ENCODE assay signal across 36 cellular contexts in the genomic region with DNA sequence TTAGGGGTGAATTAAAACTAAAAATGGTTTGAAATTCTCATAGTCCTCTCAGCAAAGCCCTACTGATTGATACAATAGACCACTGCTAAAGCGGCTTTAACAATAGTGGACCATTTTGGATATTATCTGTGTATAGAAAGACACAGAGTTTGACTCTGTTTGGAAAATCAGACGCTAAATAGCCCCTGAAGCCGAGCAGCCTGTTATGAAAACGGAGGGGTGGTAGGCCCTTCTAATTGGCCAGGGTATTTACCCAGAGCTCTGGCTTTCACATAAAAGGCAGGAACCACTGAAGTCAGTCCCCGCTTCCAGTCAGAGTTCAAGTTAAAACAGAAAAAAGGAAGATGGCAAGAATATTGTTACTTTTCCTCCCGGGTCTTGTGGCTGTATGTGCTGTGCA. TPM values are rescaled to one million over a fixed set of nuclear protein-coding genes. Genes with fewer than 3 reads are reported as not detected.
"Had no signal": no experiment of that assay in that cellular context is flagged by ENCODE, and none has a peak within 500 bp of the region (broad histone marks: within the 10 kb centered on the region; RNA-seq: fewer than 3 reads in every experiment).

A gene with protein sequence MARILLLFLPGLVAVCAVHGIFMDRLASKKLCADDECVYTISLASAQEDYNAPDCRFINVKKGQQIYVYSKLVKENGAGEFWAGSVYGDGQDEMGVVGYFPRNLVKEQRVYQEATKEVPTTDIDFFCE (plus strand): TSS at position 301 of the 400 bp plus-strand sequence. CDS start 44 bp downstream, at position 345.

- ATAC-seq: activated CD4-positive, CD25-positive, alpha-beta regulatory T cell treated with anti-CD3 and anti-CD28 coated beads, Interleukin-2, amount 50 U/mL, for 24 hours; activated CD8-positive, alpha-beta T cell treated with anti-CD3 and anti-CD28 coated beads for 36 hours; activated T-cell treated with anti-CD3 and anti-CD28 coated beads, Interleukin-2, amount 50 U/mL, for 4 hours; activated T-helper 17 cell treated with anti-CD3 and anti-CD28 coated beads, Interleukin-2, amount 50 U/mL, for 72 hours; effector memory CD8-positive, alpha-beta T cell; gastrocnemius medialis; heart left ventricle; T-helper 17 cell had no signal

- H3K27me3 ChIP-seq: brain microvascular endothelial cell, gastrocnemius medialis had no signal

- H3K9me3 ChIP-seq: esophagus muscularis mucosa, gastrocnemius medialis, heart left ventricle had no signal

- H3K4me3 Mint-ChIP-seq: activated B cell treated with CpG ODN at 0.5 μM for 24 hours; activated CD8-positive, alpha-beta T cell treated with anti-CD3 and anti-CD28 coated beads for 36 hours; activated naive CD8-positive, alpha-beta T cell; activated T-cell treated with anti-CD3 and anti-CD28 coated beads, Interleukin-2, amount 50 U/mL, for 4 hours; activated T-helper 17 cell treated with anti-CD3 and anti-CD28 coated beads, Interleukin-2, amount 50 U/mL, for 72 hours; effector memory CD8-positive, alpha-beta T cell; T-helper 17 cell; T-helper 2 cell treated with Interferon-gamma antibody and Interleukin-4, amounts not matched to agents 5 μg/mL and 100 μg/mL, for 36 hours had no signal

- H3K27me3 Mint-ChIP-seq: activated naive CD8-positive, alpha-beta T cell had no signal

- H3K36me3 Mint-ChIP-seq: activated naive CD8-positive, alpha-beta T cell had no signal

- H3K4me1 ChIP-seq: esophagus muscularis mucosa, foreskin keratinocyte, gastrocnemius medialis, heart left ventricle had no signal

- H3K27ac Mint-ChIP-seq: activated B cell treated with CpG ODN at 0.5 μM for 24 hours; activated CD8-positive, alpha-beta T cell treated with anti-CD3 and anti-CD28 coated beads for 36 hours; activated naive CD8-positive, alpha-beta T cell; activated T-helper 17 cell treated with anti-CD3 and anti-CD28 coated beads, Interleukin-2, amount 50 U/mL, for 72 hours; effector memory CD8-positive, alpha-beta T cell; T-helper 17 cell; T-helper 2 cell treated with Interferon-gamma antibody and Interleukin-4, amounts not matched to agents 5 μg/mL and 100 μg/mL, for 36 hours had no signal

- DNase-seq: activated B cell treated with CpG ODN at 0.5 μM for 24 hours; activated CD4-positive, alpha-beta T cell treated with anti-CD3 and anti-CD28 coated beads for 48 hours; activated CD4-positive, alpha-beta T cell treated with anti-CD3 and anti-CD28 coated beads, Interleukin-2, amount 50 U/mL, for 1 hour; activated CD4-positive, alpha-beta T cell treated with anti-CD3 and anti-CD28 coated beads, Interleukin-2, amount 50 U/mL, for 48 hours; activated CD8-positive, alpha-beta memory T cell treated with anti-CD3 and anti-CD28 coated beads for 24 hours; activated CD8-positive, alpha-beta T cell treated with anti-CD3 and anti-CD28 coated beads for 36 hours; activated effector memory CD4-positive, alpha-beta T cell treated with Interleukin-2 at 50 U/mL for 16 hours; activated gamma-delta T cell treated with Interleukin-2 at 50 U/mL for 16 hours; activated naive CD4-positive, alpha-beta T cell treated with anti-CD3 and anti-CD28 coated beads, Interleukin-2, amount 50 U/mL, for 16 hours; activated naive CD4-positive, alpha-beta T cell treated with Interleukin-2 at 50 U/mL for 16 hours; activated T-cell treated with anti-CD3 and anti-CD28 coated beads, Interleukin-2, amount 50 U/mL, for 4 hours; amniotic stem cell; anterior cingulate cortex; brain microvascular endothelial cell; caudate nucleus; cortex of kidney; dermis blood vessel endothelial cell; effector CD4-positive, alpha-beta T cell; effector memory CD8-positive, alpha-beta T cell; erythroblast; foreskin keratinocyte; gastrocnemius medialis; glutamatergic neuron; heart left ventricle; T-helper 17 cell; T1000; WERI-Rb-1 had no signal

- H3K27ac ChIP-seq: brain microvascular endothelial cell, esophagus muscularis mucosa, foreskin keratinocyte, gastrocnemius medialis, heart left ventricle, WERI-Rb-1 had no signal

- H3K9me3 Mint-ChIP-seq: activated B cell treated with CpG ODN at 0.5 μM for 24 hours; activated CD8-positive, alpha-beta T cell treated with anti-CD3 and anti-CD28 coated beads for 36 hours; activated T-cell treated with anti-CD3 and anti-CD28 coated beads, Interleukin-2, amount 50 U/mL, for 4 hours; activated T-helper 17 cell treated with anti-CD3 and anti-CD28 coated beads, Interleukin-2, amount 50 U/mL, for 72 hours; effector memory CD8-positive, alpha-beta T cell; T-helper 2 cell treated with Interferon-gamma antibody and Interleukin-4, amounts not matched to agents 5 μg/mL and 100 μg/mL, for 36 hours had no signal

- H3K36me3 ChIP-seq: brain microvascular endothelial cell, esophagus muscularis mucosa, gastrocnemius medialis, heart left ventricle, WERI-Rb-1 had no signal

- H3K4me1 Mint-ChIP-seq: activated B cell treated with CpG ODN at 0.5 μM for 24 hours; activated T-helper 17 cell treated with anti-CD3 and anti-CD28 coated beads, Interleukin-2, amount 50 U/mL, for 72 hours had no signal

- H3K4me3 ChIP-seq: esophagus muscularis mucosa, gastrocnemius medialis, heart left ventricle had no signal

RNA-seq across cellular contexts. Expression of the gene that starts here (rescaled TPM):
- total RNA-seq: activated B cell treated with CpG ODN at 0.5 μM for 24 hours; activated CD8-positive, alpha-beta T cell treated with anti-CD3 and anti-CD28 coated beads for 36 hours; activated T-cell treated with anti-CD3 and anti-CD28 coated beads, Interleukin-2, amount 50 U/mL, for 4 hours; activated T-helper 17 cell treated with anti-CD3 and anti-CD28 coated beads, Interleukin-2, amount 50 U/mL, for 72 hours; astrocyte; bronchial epithelial cell; chondrocyte; dermis blood vessel endothelial cell; esophagus muscularis mucosa; foreskin keratinocyte; gastrocnemius medialis; heart left ventricle; T-helper 17 cell had no signal
- polyA plus RNA-seq: adipose tissue, foreskin keratinocyte, heart left ventricle had no signal
